In genomic region chr2:97748397-97748796, GRCh38 we compare ENCODE assay signal across 9 cellular contexts. TPM values are rescaled to one million over a fixed set of nuclear protein-coding genes. Genes with fewer than 3 reads are reported as not detected.
DNase-seq lines count a peak whose midpoint lies in the region; ATAC-seq and TF ChIP-seq lines count a peak whose summit lies in the region.
"Had no signal": no experiment of that assay in that cellular context is flagged by ENCODE, and none has a peak within 500 bp of the region (broad histone marks: within the 10 kb centered on the region; RNA-seq: fewer than 3 reads in every experiment).

No MANE protein-coding gene starts in this region.

- H3K4me1 Mint-ChIP-seq in CD4-positive, alpha-beta T cell (ENCODE audit: low read depth), result peaks cover 45% of the 10 kb centered on the region

- intact Hi-C loops in CD4-positive, alpha-beta T cell (cut with DNase I, micrococcal nuclease), result loop anchor here (1.0 kb wide), 2 partner anchors 38 to 48 kb away; no protein-coding TSS in a partner anchor
- intact Hi-C loops in mucosa of descending colon (cut with DNase I, micrococcal nuclease), result no loop called here

- ATAC-seq in CD4-positive, alpha-beta T cell (ENCODE audit: poor library complexity), result peak; percentile 80
- ATAC-seq in HG02885 (IDR thresholded peaks at IDR 0.05; ENCODE audit: poor library complexity, unreplicated experiment) (peak; percentile 61), mucosa of descending colon (peak; percentile 50), HG02642 (IDR thresholded peaks at IDR 0.05; ENCODE audit: poor library complexity, unreplicated experiment) (no peak)

- no peaks in the 10 kb centered on the region for H3K27me3 Mint-ChIP-seq in CD4-positive, alpha-beta T cell

- DNase-seq in CD4-positive, alpha-beta T cell, result peak; percentile 43 to 69 (median 59)
- peak; percentile 57 for DNase-seq in T follicular helper cell (ENCODE audit: low read depth)
- DNase-seq in astrocyte of the cerebellum (ENCODE audit: low read depth), result no peak
- DNase-seq in mucosa of descending colon, result peak in 2 of 3 donors; percentile 49 to 54
- DNase-seq in hepatic stellate cell (ENCODE audit: low spot score), result no peak
- no peak for DNase-seq in KG1 (lab: John Stamatoyannopoulos, UW)
- DNase-seq: pancreas had no signal

- H3K9me3 Mint-ChIP-seq in CD4-positive, alpha-beta T cell, result no peaks in the 10 kb centered on the region

- peak overlapping the region; percentile 43 for H3K27ac Mint-ChIP-seq in CD4-positive, alpha-beta T cell

- no peaks in the 10 kb centered on the region for H3K9me3 ChIP-seq in CD4-positive, alpha-beta T cell (ENCODE audit: control insufficient read depth, low read length)
- H3K9me3 ChIP-seq in mucosa of descending colon, result no peaks in the 10 kb centered on the region
- H3K9me3 ChIP-seq: pancreas had no signal

- H3K27me3 ChIP-seq in CD4-positive, alpha-beta T cell (ENCODE audit: control insufficient read depth, insufficient read depth, low read length), result no peaks in the 10 kb centered on the region
- H3K27me3 ChIP-seq: pancreas had no signal

- POLR2A ChIA-PET in CD4-positive, alpha-beta T cell (lab: Charles Lee), result interaction anchor here (0.5 to 1.7 kb wide), 6 partner anchors 30 to 581 kb away, joined by 3 to 6 read pairs (median 4); partner anchors contain the start of genes COX5B and ZAP70

- no peaks in the 10 kb centered on the region for H3K4me1 ChIP-seq in mucosa of descending colon (ENCODE audit: low read depth)
- H3K4me1 ChIP-seq: pancreas had no signal

- H3K4me3 Mint-ChIP-seq in CD4-positive, alpha-beta T cell, result no peak overlapping the region

- H3K4me3 ChIP-seq in astrocyte of the cerebellum (ENCODE audit: low read depth, low read length), result no peak overlapping the region
- no peak overlapping the region for H3K4me3 ChIP-seq in mucosa of descending colon
- H3K4me3 ChIP-seq: pancreas had no signal

- in situ Hi-C loops in astrocyte of the cerebellum (cut with HindIII; ENCODE audit: low sequenced_read_pairs), result no loop called here

- H3K36me3 ChIP-seq in mucosa of descending colon (ENCODE audit: low read depth), result no peaks in the 10 kb centered on the region
- H3K36me3 ChIP-seq: pancreas had no signal

- H3K27ac ChIP-seq in CD4-positive, alpha-beta T cell (ENCODE audit: low read depth, low read length), result no peak overlapping the region
- H3K27ac ChIP-seq: pancreas had no signal

- TF ChIP-seq CTCF in CD4-positive, alpha-beta T cell (IDR thresholded peaks at IDR 0.05), result peak; percentile 74
- peak; percentile 22 for TF ChIP-seq CTCF in astrocyte of the cerebellum (IDR thresholded peaks at IDR 0.05; ENCODE audit: low read depth, low read length, missing control alignments)
- no peak for TF ChIP-seq CTCF in mucosa of descending colon (IDR thresholded peaks at IDR 0.05)

- CTCF ChIA-PET in CD4-positive, alpha-beta T cell (lab: Charles Lee), result interaction anchor here (0.7 to 2.1 kb wide), 7 partner anchors 30 to 157 kb away, joined by 3 to 23 read pairs (median 4); partner anchors contain the start of gene ZAP70

- peaks cover 13% of the 10 kb centered on the region for H3K36me3 Mint-ChIP-seq in CD4-positive, alpha-beta T cell (ENCODE audit: low read depth)

RNA-seq across cellular contexts. Expression of gene ZAP70, which starts 35.0 kb away (rescaled TPM):
- 100 to 1,000 TPM; 440 to 470 TPM for total RNA-seq in CD4-positive, alpha-beta T cell
- 1 to 10 TPM; 3.5 to 7.5 (median 5.4) TPM for total RNA-seq in mucosa of descending colon

Comparison
In these comparisons a context has a peak if more than half of its experiments do, and no peak if none do; other contexts are left out.
1. DNase-seq: peak in CD4-positive, alpha-beta T cell (10 of 10), T follicular helper cell (single experiment) and mucosa of descending colon (2 of 3); none in astrocyte of the cerebellum (single experiment), hepatic stellate cell (single experiment) and KG1 (single experiment).
2. RNA of gene ZAP70, which starts 35.0 kb away (total RNA-seq): 440 to 470 TPM in CD4-positive, alpha-beta T cell; 3.5 to 7.5 TPM in mucosa of descending colon; every median in the first group is over 10 times any median in the second.
3. intact Hi-C loops: an anchor here in CD4-positive, alpha-beta T cell (1.0 kb wide); none called in mucosa of descending colon.